Comparison of ENCODE assay signal across 20 cellular contexts in genomic region chr2:168429988-168430387, GRCh38.
"Had no signal": no experiment of that assay in that cellular context is flagged by ENCODE, and none has a peak within 500 bp of the region (broad histone marks: within the 10 kb centered on the region; RNA-seq: fewer than 3 reads in every experiment).

No MANE protein-coding gene starts in this region.

- H3K27ac Mint-ChIP-seq: progenitor cell of endocrine pancreas; stimulated activated memory B cell treated with anti-CD40 and anti-IgM and Interleukin-4, amounts not matched to agents 10 μg/mL and 1 μg/mL and 100 μg/mL, for 72 hours; stimulated activated naive CD8-positive, alpha-beta T cell treated with anti-CD3 and anti-CD28 coated beads, Interleukin-15, Interleukin-2, amounts not matched to agents 100 ng/mL and 50 ng/mL, for 24 hours had no signal

- H3K9me3 ChIP-seq: heart left ventricle, ovary, transverse colon had no signal

- ATAC-seq: esophagus mucosa; heart left ventricle; left colon; left ventricle myocardium superior; naive thymus-derived CD4-positive, alpha-beta T cell; right cardiac atrium; stimulated activated memory B cell treated with anti-CD40 and anti-IgM and Interleukin-4, amounts not matched to agents 10 μg/mL and 1 μg/mL and 100 μg/mL, for 72 hours had no signal

- H3K4me3 Mint-ChIP-seq: naive thymus-derived CD4-positive, alpha-beta T cell; stimulated activated memory B cell treated with anti-CD40 and anti-IgM and Interleukin-4, amounts not matched to agents 10 μg/mL and 1 μg/mL and 100 μg/mL, for 72 hours; stimulated activated naive CD8-positive, alpha-beta T cell treated with anti-CD3 and anti-CD28 coated beads, Interleukin-15, Interleukin-2, amounts not matched to agents 100 ng/mL and 50 ng/mL, for 24 hours had no signal

- DNase-seq: cortex of kidney; effector memory CD4-positive, alpha-beta T cell; heart left ventricle; hippocampal formation; left colon; left ventricle myocardium superior; mesendoderm; naive thymus-derived CD4-positive, alpha-beta T cell; ovary; right cardiac atrium; stimulated activated CD4-positive, alpha-beta T cell treated with anti-CD3 and anti-CD28 coated beads, Interleukin-4, amount 100 ng/mL, for 1 hour; transverse colon had no signal

- H3K27ac ChIP-seq: heart left ventricle, ovary, transverse colon had no signal

- H3K4me1 Mint-ChIP-seq: stimulated activated memory B cell treated with anti-CD40 and anti-IgM and Interleukin-4, amounts not matched to agents 10 μg/mL and 1 μg/mL and 100 μg/mL, for 72 hours had no signal

- H3K27me3 ChIP-seq: heart left ventricle, ovary, transverse colon had no signal

- H3K36me3 ChIP-seq: heart left ventricle, ovary, transverse colon had no signal

- H3K27me3 Mint-ChIP-seq: stimulated activated naive CD8-positive, alpha-beta T cell treated with anti-CD3 and anti-CD28 coated beads, Interleukin-15, Interleukin-2, amounts not matched to agents 100 ng/mL and 50 ng/mL, for 24 hours had no signal

- FAIRE-seq: endometrium, frontal cortex had no signal

- H3K4me3 ChIP-seq: heart left ventricle, lung, ovary, smooth muscle cell, transverse colon had no signal

- H3K4me2 ChIP-seq: smooth muscle cell had no signal

- H3K36me3 Mint-ChIP-seq: stimulated activated memory B cell treated with anti-CD40 and anti-IgM and Interleukin-4, amounts not matched to agents 10 μg/mL and 1 μg/mL and 100 μg/mL, for 72 hours had no signal

- H3K9me3 Mint-ChIP-seq: stimulated activated memory B cell treated with anti-CD40 and anti-IgM and Interleukin-4, amounts not matched to agents 10 μg/mL and 1 μg/mL and 100 μg/mL, for 72 hours had no signal

- H3K4me1 ChIP-seq: transverse colon had no signal
